Comparison of ENCODE assay signal across 1 cellular context in genomic region chr19:7476241-7476640, GRCh38.
TF ChIP-seq lines count a peak whose summit lies in the region.

No MANE protein-coding gene starts in this region.

TF ChIP-seq in H1, 55 proteins besides CTCF, POLR2A, EP300 and RAD21:
- TF ChIP-seq SUZ12 (IDR thresholded peaks at IDR 0.05; ENCODE audit: low read length), result no peak
